8 cellular contexts compared by ENCODE assay signal in the genomic region with DNA sequence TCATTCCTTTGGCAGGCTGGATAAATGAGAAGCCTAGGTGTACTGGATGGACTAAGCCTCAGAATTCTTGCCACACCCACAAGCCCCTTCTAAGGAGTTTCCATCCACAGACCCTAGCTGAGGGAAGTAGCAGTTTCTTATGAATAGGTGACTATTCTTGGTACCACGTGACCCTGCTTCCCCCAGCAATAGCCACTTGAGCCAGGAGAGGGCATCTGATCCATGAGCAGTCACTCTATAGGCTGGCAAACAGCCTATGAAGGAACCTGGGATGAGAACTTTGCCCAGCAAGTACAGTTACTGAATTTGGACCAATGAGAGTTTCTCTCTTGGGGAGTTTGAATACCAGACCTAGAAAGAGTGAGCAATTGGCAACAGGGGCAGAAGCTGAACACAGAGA.
A peak's percentile ranks its signal among the peaks of the same experiment; 100 is the strongest.
DNase-seq lines count a peak whose midpoint lies in the region; ATAC-seq and TF ChIP-seq lines count a peak whose summit lies in the region.

No MANE protein-coding gene starts in this region.

- TF ChIP-seq CTCF in BJ (IDR thresholded peaks at IDR 0.05; ENCODE audit: insufficient read depth, low read depth, low read length) (peak; percentile 29; the same call in 1 of the 2 replicates), fibroblast of mammary gland (conservative IDR thresholded peaks at IDR 0.05; ENCODE audit: control insufficient read depth, insufficient read depth, low read depth, low read length) (peak; percentile 39)

- ATAC-seq in GM18861 (IDR thresholded peaks at IDR 0.05; ENCODE audit: unreplicated experiment) (peak; percentile 87), HG02970 (IDR thresholded peaks at IDR 0.05; ENCODE audit: low FRiP score, unreplicated experiment) (peak; percentile 74)

- no peaks in the 10 kb centered on the region for H3K36me3 ChIP-seq in BJ (ENCODE audit: control insufficient read depth, insufficient read depth, low read length)

- DNase-seq in BJ (ENCODE audit: low read depth) (no peak), NCI-H82 (lab: John Stamatoyannopoulos, UW) (peak; percentile 75), fibroblast of mammary gland (ENCODE audit: low read depth) (peak; percentile 36), amygdala (lab: John Stamatoyannopoulos, UW) (no peak), inferior parietal cortex (ENCODE audit: extremely low spot score) (no peak)
- DNase-seq in activated CD4-positive, CD25-positive, alpha-beta regulatory T cell treated with anti-CD3 and anti-CD28 coated beads, Interleukin-2, amount 50 U/mL, for 72 hours: no peak

- H3K27me3 ChIP-seq in BJ (ENCODE audit: control insufficient read depth, insufficient read depth, low read length): 0 out of 2 replicates have a peak, but pooled peaks cover 2% of the 10 kb centered on the region

- POLR2A ChIA-PET in BJ (lab: Charles Lee): no interaction called here

- CTCF ChIA-PET in BJ (lab: Yijun Ruan, JAX): no interaction called here

- H3K4me3 ChIP-seq in BJ (ENCODE audit: low read depth, low read length) (no peak overlapping the region), fibroblast of mammary gland (ENCODE audit: control insufficient read depth, low read depth, low read length) (no peak overlapping the region)

Comparison
In these comparisons a context has a peak if more than half of its experiments do, and no peak if none do; other contexts are left out.
1. DNase-seq: peak in NCI-H82 (single experiment) and fibroblast of mammary gland (single experiment); none in BJ (single experiment), activated CD4-positive, CD25-positive, alpha-beta regulatory T cell treated with anti-CD3 and anti-CD28 coated beads, Interleukin-2, amount 50 U/mL, for 72 hours (single experiment), amygdala (0 of 56) and inferior parietal cortex (single experiment).